13 cellular contexts compared by ENCODE assay signal in the genomic region with DNA sequence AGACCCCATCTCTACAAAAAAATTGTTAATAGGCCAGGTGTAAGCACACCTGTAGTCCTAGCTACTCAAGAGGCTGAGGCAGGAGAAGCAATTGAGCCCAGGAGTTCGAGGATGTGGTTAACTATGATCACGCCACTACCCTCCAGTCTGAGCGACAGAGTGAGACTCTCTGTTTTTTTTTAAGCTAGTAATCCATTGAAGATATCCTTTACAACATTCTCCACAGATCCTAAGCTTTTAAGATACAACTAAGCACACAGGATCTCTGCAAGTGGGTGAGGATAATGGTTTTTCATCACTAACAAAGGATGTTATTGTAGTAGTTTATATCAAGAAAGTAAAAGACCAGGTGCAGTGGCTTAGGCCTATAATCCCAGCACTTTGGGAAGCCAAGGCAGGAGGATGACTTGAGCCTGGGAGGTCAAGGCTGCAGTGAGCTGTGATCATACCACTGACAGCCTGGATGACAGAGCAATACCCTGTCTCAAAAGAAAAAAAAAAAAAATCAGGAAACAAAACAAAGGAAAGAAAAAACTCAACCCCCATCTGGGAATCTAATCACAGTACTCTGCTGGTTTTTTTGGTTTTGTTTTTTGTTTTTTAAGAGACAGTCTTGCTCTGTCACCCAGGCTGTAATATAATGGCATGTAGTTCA.
DNase-seq lines count a peak whose midpoint lies in the region; ATAC-seq and TF ChIP-seq lines count a peak whose summit lies in the region.
"Had no signal": no experiment of that assay in that cellular context is flagged by ENCODE, and none has a peak within 500 bp of the region (broad histone marks: within the 10 kb centered on the region; RNA-seq: fewer than 3 reads in every experiment).

No MANE protein-coding gene starts in this region.

- H3K4me2 ChIP-seq in neural progenitor cell = peak overlapping the region; percentile 16

- no peak overlapping the region for H3K4me3 ChIP-seq in HAP-1
- no peak overlapping the region for H3K4me3 ChIP-seq in adrenal gland
- no peak overlapping the region for H3K4me3 ChIP-seq in neural progenitor cell
- H3K4me3 ChIP-seq in lower leg skin (ENCODE audit: low read depth, poor library complexity, severe bottlenecking) = no peak overlapping the region
- H3K4me3 ChIP-seq: SK-N-MC had no signal

- H2AFZ ChIP-seq in neural progenitor cell (replicated peaks) = no peak overlapping the region

- peaks cover 22% of the 10 kb centered on the region for H3K36me3 Mint-ChIP-seq in neural progenitor cell

- H3F3A ChIP-seq in neural progenitor cell (ENCODE audit: low read depth) = no peaks in the 10 kb centered on the region

- POLR2A ChIA-PET in RWPE1 (lab: Yijun Ruan, JAX; ENCODE audit: low non-redundant PET) = no interaction called here

- DNase-seq in DMS79 (lab: John Stamatoyannopoulos, UW) (peak; percentile 13), HAP-1 (ENCODE audit: low spot score in 2 of 2) (peak; percentile 53 to 70), adrenal gland (no peak), neural progenitor cell (ENCODE audit: low spot score) (no peak), lower leg skin (ENCODE audit: low spot score in 2 of 2) (no peak), G401 (ENCODE audit: low spot score) (no peak), RWPE1 (ENCODE audit: low spot score) (no peak)
- DNase-seq: activated CD4-positive, alpha-beta T cell treated with anti-CD3 and anti-CD28 coated beads, Interleukin-2, amount 50 U/mL, for 4 hours; aorta; NCI-H526; stimulated activated CD4-positive, alpha-beta T cell treated with anti-CD3 and anti-CD28 coated beads, Interleukin-15, amount 100 ng/mL, for 24 hours had no signal

- peaks cover 82% of the 10 kb centered on the region for H4K20me1 ChIP-seq in neural progenitor cell (ENCODE audit: low read depth)

- H3K27me3 ChIP-seq in HAP-1 (ENCODE audit: low read depth) (no peaks in the 10 kb centered on the region), adrenal gland (no peaks in the 10 kb centered on the region), neural progenitor cell (no peaks in the 10 kb centered on the region)

- H3K9me3 ChIP-seq in HAP-1 = no peaks in the 10 kb centered on the region
- H3K9me3 ChIP-seq in adrenal gland (replicated peaks in 1 of 3) = no peaks in the 10 kb centered on the region
- no peaks in the 10 kb centered on the region for H3K9me3 ChIP-seq in neural progenitor cell (ENCODE audit: low read depth)

- H3K27ac ChIP-seq in adrenal gland (peak overlapping the region in 3 of 5 donors; percentile 51 to 75 (median 74)), neural progenitor cell (peak overlapping the region; percentile 35), RWPE1 (no peak overlapping the region)
- H3K27ac ChIP-seq: SK-N-MC had no signal

- H3K4me3 Mint-ChIP-seq in neural progenitor cell = no peak overlapping the region

- in situ Hi-C loops in HAP-1 (cut with MboI; ENCODE audit: low sequenced_read_pairs) = no loop called here
- in situ Hi-C loops in G401 (cut with HindIII; ENCODE audit: low sequenced_read_pairs) = no loop called here

- H3K79me2 ChIP-seq in neural progenitor cell (ENCODE audit: low read depth) = peaks cover 96% of the 10 kb centered on the region

- intact Hi-C loops in adrenal gland (cut with DNase I) = no loop called here
- intact Hi-C loops in lower leg skin (cut with DNase I; ENCODE audit: low total_unique reads) = no loop called here

- 80 to 84% (median 82%) methylated on average over 3 of the region's 3 CpGs for WGBS in adrenal gland, 4 donors
- 70 to 85% methylated on average over 3 of the region's 3 CpGs for WGBS in lower leg skin, 2 donors

- ATAC-seq in HG02840 (IDR thresholded peaks at IDR 0.05; ENCODE audit: low FRiP score, unreplicated experiment) = no peak

- no peak overlapping the region for H3K9ac ChIP-seq in neural progenitor cell

- no peak for TF ChIP-seq CTCF in adrenal gland (IDR thresholded peaks at IDR 0.05)
- TF ChIP-seq CTCF in neural progenitor cell (IDR thresholded peaks at IDR 0.05) = no peak
- no peak for TF ChIP-seq CTCF in lower leg skin (IDR thresholded peaks at IDR 0.05)
- no peak for TF ChIP-seq CTCF in RWPE1 (conservative IDR thresholded peaks at IDR 0.05; ENCODE audit: low read depth)

- CTCF ChIA-PET in RWPE1 (lab: Yijun Ruan, JAX) = interaction anchor here (1.1 kb wide), 1 partner anchor 42 kb away, joined by 3 read pairs; no protein-coding TSS in a partner anchor

- H3K4me1 ChIP-seq in HAP-1 (peaks cover 29% of the 10 kb centered on the region), adrenal gland (replicated peaks in 1 of 2) (peaks cover 20 to 35% of the 10 kb centered on the region in 2 donors), neural progenitor cell (peaks cover 14% of the 10 kb centered on the region)

- H3K9me3 Mint-ChIP-seq in neural progenitor cell = no peaks in the 10 kb centered on the region

- TF ChIP-seq POLR2A in adrenal gland (IDR thresholded peaks at IDR 0.05) = no peak
- no peak for TF ChIP-seq POLR2A in lower leg skin (IDR thresholded peaks at IDR 0.05)

- H3K4me1 Mint-ChIP-seq in neural progenitor cell = peaks cover 58% of the 10 kb centered on the region

- no peaks in the 10 kb centered on the region for H3K27me3 Mint-ChIP-seq in neural progenitor cell (ENCODE audit: insufficient read depth, low read depth)

- H3K36me3 ChIP-seq in HAP-1 (replicated peaks) (no peaks in the 10 kb centered on the region; the same call in 1 of the 2 replicates), adrenal gland (replicated peaks in 1 of 2) (no peaks in the 10 kb centered on the region), neural progenitor cell (no peaks in the 10 kb centered on the region)

- peak overlapping the region; percentile 72 for H3K27ac Mint-ChIP-seq in neural progenitor cell

Comparison
In these comparisons a context has a peak if more than half of its experiments do, and no peak if none do; other contexts are left out.
1. DNase-seq: peak in DMS79 (single experiment) and HAP-1 (2 of 2); none in adrenal gland (0 of 7), neural progenitor cell (single experiment), lower leg skin (0 of 2), G401 (single experiment) and RWPE1 (single experiment).